In genomic region chr10:22652988-22653431, GRCh38 we compare ENCODE assay signal across 15 cellular contexts.
DNase-seq lines count a peak whose midpoint lies in the region; ATAC-seq, FAIRE-seq and TF ChIP-seq lines count a peak whose summit lies in the region.
"Had no signal": no experiment of that assay in that cellular context is flagged by ENCODE, and none has a peak within 500 bp of the region (broad histone marks: within the 10 kb centered on the region; RNA-seq: fewer than 3 reads in every experiment).

No MANE protein-coding gene starts in this region.

- no peak for DNase-seq in GM12892 (ENCODE audit: insufficient read length)
- DNase-seq in UCSD-AML1 (lab: John Stamatoyannopoulos, UW; ENCODE audit: unreplicated experiment), result peak; percentile 36
- DNase-seq in K562 (ENCODE audit: extremely low read depth in 1 of 4, low spot score in 3 of 4), result no peak
- DNase-seq in stimulated activated CD8-positive, alpha-beta memory T cell treated with anti-CD3 and anti-CD28 coated beads, Interleukin-15, amount 100 ng/mL, for 4 hours (ENCODE audit: low read depth in 2 of 2), result peak; percentile 37 to 53
- no peak for DNase-seq in foreskin melanocyte
- no peak for DNase-seq in amygdala (lab: John Stamatoyannopoulos, UW)
- DNase-seq: cerebellar nuclear complex, DMS 273 treated with DMSO at 0.1 percent for 48 hours, kidney, NCI-H1105, NCI-H526 treated with DMSO at 0.1 percent for 48 hours, nucleus accumbens had no signal

- in situ Hi-C loops in K562 (cut with MboI), result no loop called here

- peaks cover 96% of the 10 kb centered on the region for H3K79me2 ChIP-seq in K562 (ENCODE audit: control insufficient read depth, insufficient read depth, low read length)

- H3K27me3 ChIP-seq in K562 (ENCODE audit: control insufficient read depth in 2 of 2, insufficient read depth in 2 of 2, low read length in 2 of 2), result no peaks in the 10 kb centered on the region
- H3K27me3 ChIP-seq: vagina had no signal

- H3K4me1 ChIP-seq in K562 (replicated peaks in 1 of 2; ENCODE audit: control insufficient read depth in 2 of 2, insufficient read depth in 2 of 2, low read length in 2 of 2), result peaks cover 3 to 21% of the 10 kb centered on the region in 2 experiments; a peak in 3 of 5 replicates

- H3K4me3 ChIP-seq in K562, result no peak overlapping the region
- H3K4me3 ChIP-seq: vagina had no signal

- peaks cover 34% of the 10 kb centered on the region; the same call in 1 of the 3 replicates for H3K36me3 ChIP-seq in K562 (ENCODE audit: control insufficient read depth, insufficient read depth, low read length)
- H3K36me3 ChIP-seq: vagina had no signal

- no peak for ATAC-seq in K562
- ATAC-seq in GM19023 (IDR thresholded peaks at IDR 0.05; ENCODE audit: unreplicated experiment), result no peak
- ATAC-seq in HG02763 (IDR thresholded peaks at IDR 0.05; ENCODE audit: unreplicated experiment), result no peak

- TF ChIP-seq CTCF in K562 (IDR thresholded peaks at IDR 0.05 in 2 of 3, conservative IDR thresholded peaks at IDR 0.05 in 1 of 3; ENCODE audit: insufficient read depth in 2 of 3, low read depth in 1 of 3, low read length in 3 of 3), result no peak

- 67% methylated on average over 6 of the region's 6 CpGs for WGBS in K562 (ENCODE audit: insufficient coverage, low coverage, missing lambda C conversion rate)

- no peak for TF ChIP-seq EP300 in K562 (IDR thresholded peaks at IDR 0.05; ENCODE audit: low read length)

- no peaks in the 10 kb centered on the region for H3K9me1 ChIP-seq in K562 (ENCODE audit: control insufficient read depth, insufficient read depth, low read length)

- H4K20me1 ChIP-seq in K562 (replicated peaks; ENCODE audit: control insufficient read depth, insufficient read depth, low read length), result peaks cover 3% of the 10 kb centered on the region; the same call in 1 of the 2 replicates

- POLR2A ChIA-PET in K562 (lab: Yijun Ruan, JAX), result interaction anchor here (0.6 kb wide), 1 partner anchor 21 kb away, joined by 3 read pairs; no protein-coding TSS in a partner anchor

- no peak overlapping the region for H3K9ac ChIP-seq in K562 (ENCODE audit: insufficient read depth in 1 of 2, low read depth in 2 of 2, low read length in 2 of 2)

- no peak for TF ChIP-seq POLR2A in GM12892 (IDR thresholded peaks at IDR 0.05; ENCODE audit: low read depth, low read length)
- no peak for TF ChIP-seq POLR2A in K562 (conservative IDR thresholded peaks at IDR 0.05)

- BruUV-seq in K562 (replicated peaks; lab: Mats Ljungman, UMichigan), result no TSS peak

- no peak overlapping the region for H3K4me2 ChIP-seq in K562 (ENCODE audit: insufficient read depth, low read length)

- CTCF ChIA-PET in K562 (lab: Yijun Ruan, JAX; ENCODE audit: low intra/inter-chr PET ratio), result no interaction called here

- H3K27ac ChIP-seq in K562 (ENCODE audit: extremely low read depth, low read depth, low read length), result no peak overlapping the region
- H3K27ac ChIP-seq: vagina had no signal

- FAIRE-seq in GM12892 (lab: Jason Lieb, UNC), result peak; percentile 36
- no peak for FAIRE-seq in K562 (lab: Jason Lieb, UNC)
- FAIRE-seq: kidney had no signal

- H2AFZ ChIP-seq in K562 (ENCODE audit: low read depth, low read length), result no peak overlapping the region

- no peak for TF ChIP-seq RAD21 in K562 (CRISPR knock-in tag; conservative IDR thresholded peaks at IDR 0.05 in 1 of 2, IDR thresholded peaks at IDR 0.05 in 1 of 2)

- intact Hi-C loops in K562 (cut with micrococcal nuclease), result no loop called here

- H3K9me3 ChIP-seq in K562 (replicated peaks; ENCODE audit: control insufficient read depth, insufficient read depth, low read depth, low read length), result no peaks in the 10 kb centered on the region
- H3K9me3 ChIP-seq: vagina had no signal

TF ChIP-seq in K562, 482 proteins besides CTCF, POLR2A, EP300 and RAD21:
- TF ChIP-seq ZFX (CRISPR knock-in tag; IDR thresholded peaks at IDR 0.05) (no peak), PRMT5 (CRISPR knock-in tag; IDR thresholded peaks at IDR 0.05) (no peak), EGR1 (conservative IDR thresholded peaks at IDR 0.05) (peak; percentile 35; the same call in 1 of the 2 replicates), NFE2 (IDR thresholded peaks at IDR 0.05; ENCODE audit: low read depth) (no peak)

Comparison
In these comparisons a context has a peak if more than half of its experiments do, and no peak if none do; other contexts are left out.
1. DNase-seq: peak in UCSD-AML1 (single experiment) and stimulated activated CD8-positive, alpha-beta memory T cell treated with anti-CD3 and anti-CD28 coated beads, Interleukin-15, amount 100 ng/mL, for 4 hours (2 of 2); none in GM12892 (single experiment), K562 (0 of 4), foreskin melanocyte (single experiment) and amygdala (0 of 56).